Comparison of ENCODE assay signal across 8 cellular contexts in the genomic region with DNA sequence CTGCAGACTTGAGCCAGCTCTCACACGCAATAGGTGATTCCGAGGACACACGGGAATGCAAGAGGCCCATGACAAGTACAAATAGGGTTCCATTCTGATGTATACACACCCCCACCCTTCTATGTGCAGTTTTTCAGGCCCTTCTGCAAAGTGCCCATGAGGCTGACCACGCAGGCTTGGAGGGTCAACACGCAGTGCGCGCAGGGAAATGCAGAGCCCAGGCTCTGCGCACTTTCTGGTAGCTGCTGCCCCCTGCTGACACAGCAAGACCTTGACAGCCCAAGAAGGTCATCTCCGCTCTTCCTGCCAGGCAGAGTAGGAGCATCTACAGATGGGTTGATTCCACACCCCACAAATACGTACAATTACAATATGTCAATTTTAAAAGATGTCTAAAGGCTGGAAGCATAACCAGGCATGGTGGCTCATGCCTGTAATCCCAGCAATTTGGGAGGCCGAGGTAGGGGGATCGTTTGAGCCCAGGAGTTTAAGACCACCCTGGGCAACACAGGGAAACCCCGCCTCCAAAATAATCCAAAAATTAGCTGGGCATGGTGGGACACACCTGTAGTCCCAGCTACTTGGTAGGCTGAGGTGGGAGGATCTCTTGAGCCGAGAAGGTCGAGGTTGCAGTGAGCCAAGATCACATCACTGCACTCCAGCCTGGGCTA. TPM values are rescaled to one million over a fixed set of nuclear protein-coding genes. Genes with fewer than 3 reads are reported as not detected.
A peak's percentile ranks its signal among the peaks of the same experiment; 100 is the strongest.
DNase-seq lines count a peak whose midpoint lies in the region; ATAC-seq and TF ChIP-seq lines count a peak whose summit lies in the region.

No MANE protein-coding gene starts in this region.

- peak; percentile 40 for ATAC-seq in GM18867 (IDR thresholded peaks at IDR 0.05; ENCODE audit: unreplicated experiment)
- ATAC-seq in HG03039 (IDR thresholded peaks at IDR 0.05; ENCODE audit: unreplicated experiment): peak; percentile 50
- ATAC-seq in activated T-cell treated with anti-CD3 and anti-CD28 coated beads, Interleukin-2, amount 50 U/mL, for 4 hours: peak; percentile 79 to 85
- ATAC-seq in gastroesophageal sphincter: peak; percentile 34

- DNase-seq in BE2C (peak; percentile 76), NOMO-1 treated with DMSO at 0.1 percent for 48 hours (lab: John Stamatoyannopoulos, UW; ENCODE audit: unreplicated experiment) (peak; percentile 79), trophoblast cell (peak; percentile 37 to 74), posterior vena cava (ENCODE audit: low spot score) (no peak)
- peak; percentile 32 for DNase-seq in activated T-cell treated with anti-CD3 and anti-CD28 coated beads, Interleukin-2, amount 50 U/mL, for 4 hours

- no peak overlapping the region for H2BK12ac ChIP-seq in trophoblast cell (ENCODE audit: low read length)

- H3K27me3 ChIP-seq in BE2C (peaks cover 1% of the 10 kb centered on the region; the same call in 1 of the 2 replicates), gastroesophageal sphincter (no peaks in the 10 kb centered on the region), trophoblast cell (ENCODE audit: insufficient read depth, low read length) (no peaks in the 10 kb centered on the region)

- no peaks in the 10 kb centered on the region for H3K79me2 ChIP-seq in trophoblast cell (ENCODE audit: control insufficient read depth, insufficient read depth, low read length, poor library complexity)

- H3K23ac ChIP-seq in trophoblast cell (ENCODE audit: low read length): no peak overlapping the region

- H2BK120ac ChIP-seq in trophoblast cell (ENCODE audit: insufficient read depth, low read length, poor library complexity): no peak overlapping the region

- H3K27ac ChIP-seq in gastroesophageal sphincter (no peak overlapping the region), trophoblast cell (ENCODE audit: low read depth, low read length) (no peak overlapping the region)

- H3K27me3 Mint-ChIP-seq in activated T-cell treated with anti-CD3 and anti-CD28 coated beads, Interleukin-2, amount 50 U/mL, for 4 hours (ENCODE audit: low read depth): peaks cover 6% of the 10 kb centered on the region

- no peak overlapping the region for H3K4me3 Mint-ChIP-seq in activated T-cell treated with anti-CD3 and anti-CD28 coated beads, Interleukin-2, amount 50 U/mL, for 4 hours

- H3K4me2 ChIP-seq in trophoblast cell (ENCODE audit: low read length): no peak overlapping the region

- no peaks in the 10 kb centered on the region for H3K79me1 ChIP-seq in trophoblast cell (ENCODE audit: low read length)

- no peak overlapping the region for H2AK5ac ChIP-seq in trophoblast cell (ENCODE audit: low read length)

- no peak overlapping the region for H2BK5ac ChIP-seq in trophoblast cell (ENCODE audit: low read depth, low read length, poor library complexity)

- WGBS in gastroesophageal sphincter (ENCODE audit: low coverage in 1 of 2), 2 donors: 22 to 35% methylated on average over 5 to 12 of the region's 15 CpGs
- WGBS in trophoblast cell (ENCODE audit: extremely low coverage, insufficient coverage, insufficient read length): no CpG with 5 or more reads among the region's 15 CpGs

- H3K18ac ChIP-seq in trophoblast cell (ENCODE audit: low read length): no peak overlapping the region

- no peak overlapping the region for H3K9ac ChIP-seq in trophoblast cell (ENCODE audit: low read length)

- peak; percentile 97 for TF ChIP-seq CTCF in BE2C (IDR thresholded peaks at IDR 0.05; ENCODE audit: low read depth, low read length)
- peak in 3 of 4 experiments; percentile 64 to 81 (median 65) for TF ChIP-seq CTCF in gastroesophageal sphincter (IDR thresholded peaks at IDR 0.05)

- H2AFZ ChIP-seq in trophoblast cell (ENCODE audit: insufficient read depth, low read length, poor library complexity): no peak overlapping the region

- peaks cover 13% of the 10 kb centered on the region for H3K4me1 Mint-ChIP-seq in activated T-cell treated with anti-CD3 and anti-CD28 coated beads, Interleukin-2, amount 50 U/mL, for 4 hours (ENCODE audit: low read depth)

- intact Hi-C loops in posterior vena cava (cut with DNase I): no loop called here

- no peak overlapping the region for H3K4me3 ChIP-seq in BE2C (ENCODE audit: low read depth, low read length)
- no peak overlapping the region for H3K4me3 ChIP-seq in gastroesophageal sphincter
- no peak overlapping the region for H3K4me3 ChIP-seq in trophoblast cell (ENCODE audit: low read depth, low read length)

- no peak for TF ChIP-seq EP300 in gastroesophageal sphincter (IDR thresholded peaks at IDR 0.05)

- H4K12ac ChIP-seq in trophoblast cell (ENCODE audit: low read depth, low read length): no peak overlapping the region

- H3K4ac ChIP-seq in trophoblast cell (ENCODE audit: low read depth, low read length): no peak overlapping the region

- H3K36me3 ChIP-seq in BE2C (no peaks in the 10 kb centered on the region), gastroesophageal sphincter (peaks cover 0 to 17% of the 10 kb centered on the region in 2 donors), trophoblast cell (ENCODE audit: control insufficient read depth in 1 of 2, insufficient read depth in 2 of 2, low read length in 2 of 2) (peaks cover 14 to 17% of the 10 kb centered on the region in 2 experiments)

- no peak overlapping the region for H4K91ac ChIP-seq in trophoblast cell (ENCODE audit: low read depth, low read length)

- no peak overlapping the region for H3K14ac ChIP-seq in trophoblast cell (ENCODE audit: low read length)

- H3K4me1 ChIP-seq in BE2C (no peaks in the 10 kb centered on the region), gastroesophageal sphincter (peaks cover 0 to 31% (median 7%) of the 10 kb centered on the region in 3 donors), trophoblast cell (ENCODE audit: control insufficient read depth in 1 of 2, insufficient read depth in 2 of 2, low read length in 2 of 2) (no peaks in the 10 kb centered on the region)

- no peaks in the 10 kb centered on the region for H3K9me3 Mint-ChIP-seq in activated T-cell treated with anti-CD3 and anti-CD28 coated beads, Interleukin-2, amount 50 U/mL, for 4 hours

- H3K9me3 ChIP-seq in BE2C: no peaks in the 10 kb centered on the region
- no peaks in the 10 kb centered on the region for H3K9me3 ChIP-seq in gastroesophageal sphincter
- peaks cover 17% of the 10 kb centered on the region for H3K9me3 ChIP-seq in trophoblast cell (ENCODE audit: insufficient read depth, low read depth, low read length)

- TF ChIP-seq POLR2A in gastroesophageal sphincter (IDR thresholded peaks at IDR 0.05): no peak

- H4K8ac ChIP-seq in trophoblast cell (ENCODE audit: low read depth, low read length): no peak overlapping the region

- H3K36me3 Mint-ChIP-seq in activated T-cell treated with anti-CD3 and anti-CD28 coated beads, Interleukin-2, amount 50 U/mL, for 4 hours (ENCODE audit: insufficient read depth): peaks cover 5% of the 10 kb centered on the region

RNA-seq across cellular contexts. Expression of a gene that starts 18.5 kb away (rescaled TPM):
- polyA plus RNA-seq in BE2C (2012; ENCODE audit: insufficient read depth, insufficient read length, low read depth): 76.4 TPM
- total RNA-seq in activated T-cell treated with anti-CD3 and anti-CD28 coated beads, Interleukin-2, amount 50 U/mL, for 4 hours: 10 to 100 TPM; 14.9 to 16.4 (median 16.1) TPM
- 10 to 100 TPM; 21.9 to 38.7 (median 28.4) TPM for total RNA-seq in gastroesophageal sphincter
- 21.2 and 22.7 TPM in 2 replicates for polyA plus RNA-seq in trophoblast cell (2013)
- 10 to 100 TPM; 17.5 to 18.4 TPM for total RNA-seq in posterior vena cava

RNA-seq across cellular contexts. Expression of a gene that starts 30.8 kb away (rescaled TPM):
- 26.8 TPM for polyA plus RNA-seq in BE2C (2012; ENCODE audit: insufficient read depth, insufficient read length, low read depth)
- 10 to 100 TPM; 35.9 to 38.3 (median 37.2) TPM for total RNA-seq in activated T-cell treated with anti-CD3 and anti-CD28 coated beads, Interleukin-2, amount 50 U/mL, for 4 hours
- total RNA-seq in gastroesophageal sphincter (10 to 100 TPM; 22.1 to 44.2 (median 34.3) TPM), posterior vena cava (10 to 100 TPM; 17.6 to 23.4 TPM)
- 40.2 and 42.1 TPM in 2 replicates for polyA plus RNA-seq in trophoblast cell (2013)

RNA-seq across cellular contexts. Expression of a gene that starts 51.6 kb away (rescaled TPM):
- 0.68 TPM for polyA plus RNA-seq in BE2C (2012; ENCODE audit: insufficient read depth, insufficient read length, low read depth)
- total RNA-seq in activated T-cell treated with anti-CD3 and anti-CD28 coated beads, Interleukin-2, amount 50 U/mL, for 4 hours: not detected
- not detected for total RNA-seq in gastroesophageal sphincter
- not detected in 2 replicates for polyA plus RNA-seq in trophoblast cell (2013)
- not detected for total RNA-seq in posterior vena cava

RNA-seq across cellular contexts. Expression of a gene that starts 51.7 kb away (rescaled TPM):
- polyA plus RNA-seq in BE2C (2012; ENCODE audit: insufficient read depth, insufficient read length, low read depth): 68.6 TPM
- 10 to 100 TPM; 59.8 to 72.6 (median 70.1) TPM for total RNA-seq in activated T-cell treated with anti-CD3 and anti-CD28 coated beads, Interleukin-2, amount 50 U/mL, for 4 hours
- total RNA-seq in gastroesophageal sphincter (10 to 100 TPM; 22.1 to 69.6 (median 28.4) TPM), posterior vena cava (10 to 100 TPM; 14.7 to 17.6 TPM)
- 23.6 and 24.7 TPM in 2 replicates for polyA plus RNA-seq in trophoblast cell (2013)
